Comparison of ENCODE assay signal across 8 cellular contexts in genomic region chr19:37507167-37507464, GRCh38. TPM values are rescaled to one million over a fixed set of nuclear protein-coding genes. Genes with fewer than 3 reads are reported as not detected.
DNase-seq lines count a peak whose midpoint lies in the region; ATAC-seq, FAIRE-seq and TF ChIP-seq lines count a peak whose summit lies in the region.

No MANE protein-coding gene starts in this region.

- H3K27ac Mint-ChIP-seq in endodermal cell = no peak overlapping the region
- no peak overlapping the region for H3K27ac Mint-ChIP-seq in naive thymus-derived CD4-positive, alpha-beta T cell

- no peaks in the 10 kb centered on the region for H3K27me3 Mint-ChIP-seq in endodermal cell (ENCODE audit: insufficient read depth)
- peaks cover 0 to 5% (median 0%) of the 10 kb centered on the region in 5 donors for H3K27me3 Mint-ChIP-seq in naive thymus-derived CD4-positive, alpha-beta T cell

- H3K36me3 ChIP-seq in liver (ENCODE audit: control insufficient read depth in 4 of 4, insufficient read depth in 3 of 4, low read depth in 1 of 4, low read length in 3 of 4) (no peaks in the 10 kb centered on the region), HepG2 (replicated peaks in 1 of 2; ENCODE audit: control insufficient read depth in 1 of 2, insufficient read depth in 2 of 2, low read length in 2 of 2) (no peaks in the 10 kb centered on the region), endodermal cell (ENCODE audit: control insufficient read depth, insufficient read depth, low read length) (peaks cover 27% of the 10 kb centered on the region)
- H3K36me3 ChIP-seq in naive thymus-derived CD4-positive, alpha-beta T cell (ENCODE audit: control insufficient read depth in 2 of 3, insufficient read depth in 3 of 3, low read length in 3 of 3) = peaks cover 0 to 19% (median 5%) of the 10 kb centered on the region in 3 experiments

- intact Hi-C loops in HepG2 (cut with micrococcal nuclease; ENCODE audit: unreplicated experiment) = no loop called here
- intact Hi-C loops in naive thymus-derived CD4-positive, alpha-beta T cell (cut with micrococcal nuclease) = loop anchor here (2.0 to 10.0 kb wide), 8 partner anchors 38 to 1132 kb away; partner anchors contain the start of genes ZFP14 (in 1 of the 2), ZNF382 (in 1 of the 2), ZNF383 (in 1 of the 2) and ZNF420 (in 1 of the 2)

- TF ChIP-seq EP300 in HepG2 (IDR thresholded peaks at IDR 0.05; ENCODE audit: low read depth in 2 of 2, low read length in 2 of 2) = no peak
- no peak for TF ChIP-seq EP300 in HepG2 (CRISPR knock-in tag; IDR thresholded peaks at IDR 0.05; ENCODE audit: borderline replicate concordance)

- H3K9ac ChIP-seq in liver (ENCODE audit: low read depth in 1 of 2, low read length in 2 of 2) (peak overlapping the region in 1 of 2 donors; percentile 17), HepG2 (ENCODE audit: insufficient read depth, low read depth, low read length) (no peak overlapping the region), endodermal cell (ENCODE audit: extremely low read depth, low read length, poor library complexity, severe bottlenecking) (peak overlapping the region; percentile 97)

- H3K4me2 ChIP-seq in HepG2 (ENCODE audit: low read depth, low read length) = no peak overlapping the region; the same call in 1 of the 2 replicates

- H3K4me3 ChIP-seq in liver (ENCODE audit: low read depth in 1 of 3, low read length in 3 of 3) (peak overlapping the region; percentile 50 to 67 (median 60)), HepG2 (replicated peaks in 1 of 3; ENCODE audit: insufficient read depth in 1 of 3, low read depth in 2 of 3, low read length in 3 of 3) (no peak overlapping the region), endodermal cell (ENCODE audit: low read length) (peak overlapping the region; percentile 98)
- H3K4me3 ChIP-seq in naive thymus-derived CD4-positive, alpha-beta T cell (ENCODE audit: low read length) = peak overlapping the region; percentile 83

- H3K36me3 Mint-ChIP-seq in endodermal cell (ENCODE audit: low read depth) = peaks cover 26% of the 10 kb centered on the region
- peaks cover 7 to 50% (median 37%) of the 10 kb centered on the region in 5 donors for H3K36me3 Mint-ChIP-seq in naive thymus-derived CD4-positive, alpha-beta T cell

- in situ Hi-C loops in HepG2 (cut with HindIII; ENCODE audit: extremely low pct_ligation_motif_present, low pct_unique_long_range_greater_than_20kb) = no loop called here

- H3K4me1 ChIP-seq in liver (ENCODE audit: control insufficient read depth in 4 of 4, insufficient read depth in 4 of 4, low read length in 3 of 4) (no peaks in the 10 kb centered on the region), HepG2 (ENCODE audit: insufficient read depth, low read length) (no peaks in the 10 kb centered on the region), endodermal cell (ENCODE audit: control insufficient read depth, insufficient read depth, low read length) (peaks cover 14% of the 10 kb centered on the region)
- H3K4me1 ChIP-seq in naive thymus-derived CD4-positive, alpha-beta T cell (ENCODE audit: control insufficient read depth in 2 of 2, insufficient read depth in 2 of 2, low read length in 2 of 2) = peaks cover 0 to 14% of the 10 kb centered on the region in 2 donors

- no peak for ATAC-seq in HepG2
- ATAC-seq in naive thymus-derived CD4-positive, alpha-beta T cell = no peak

- H3K79me2 ChIP-seq in HepG2 (ENCODE audit: insufficient read depth, low read length) = no peaks in the 10 kb centered on the region

- H3K9me3 ChIP-seq in liver (ENCODE audit: control insufficient read depth in 4 of 4, low read length in 3 of 4) (peaks cover 19 to 36% (median 25%) of the 10 kb centered on the region in 4 donors), HepG2 (ENCODE audit: low read length) (peaks cover 84% of the 10 kb centered on the region), endodermal cell (ENCODE audit: control insufficient read depth, low read length) (peaks cover 38% of the 10 kb centered on the region)
- H3K9me3 ChIP-seq in naive thymus-derived CD4-positive, alpha-beta T cell (ENCODE audit: control insufficient read depth in 2 of 3, low read length in 3 of 3) = peaks cover 0 to 43% (median 0%) of the 10 kb centered on the region in 3 experiments

- H3K9me3 Mint-ChIP-seq in endodermal cell = peaks cover 15% of the 10 kb centered on the region
- peaks cover 3 to 56% (median 28%) of the 10 kb centered on the region in 11 donors for H3K9me3 Mint-ChIP-seq in naive thymus-derived CD4-positive, alpha-beta T cell

- WGBS in liver = 2% methylated on average over 9 of the region's 9 CpGs
- 80% methylated on average over 9 of the region's 9 CpGs for WGBS in HepG2 (ENCODE audit: low lambda C conversion rate)
- WGBS in endodermal cell (ENCODE audit: insufficient coverage in 1 of 2, insufficient read length in 1 of 2), 2 experiments = 4 to 15% methylated on average over 4 to 9 of the region's 9 CpGs

- TF ChIP-seq RAD21 in liver (IDR thresholded peaks at IDR 0.05) = no peak
- no peak for TF ChIP-seq RAD21 in HepG2 (CRISPR knock-in tag; IDR thresholded peaks at IDR 0.05)

- BruUV-seq in HepG2 (replicated peaks; lab: Mats Ljungman, UMichigan) = no TSS peak

- FAIRE-seq in HepG2 (lab: Jason Lieb, UNC) = no peak

- peaks cover 6% of the 10 kb centered on the region for H3K4me1 Mint-ChIP-seq in endodermal cell
- H3K4me1 Mint-ChIP-seq in naive thymus-derived CD4-positive, alpha-beta T cell = peaks cover 0 to 2% (median 0%) of the 10 kb centered on the region in 7 donors

- no peak overlapping the region for H2AFZ ChIP-seq in HepG2 (ENCODE audit: low read length)

- POLR2A ChIA-PET in HepG2 (lab: Yijun Ruan, JAX) = interaction anchor here (1.4 kb wide), 1 partner anchor 40 kb away, joined by 3 read pairs; the partner anchor contains the start of gene ZNF569
- POLR2A ChIA-PET in naive thymus-derived CD4-positive, alpha-beta T cell (lab: Charles Lee) = interaction anchor here (0.9 to 2.8 kb wide), 8 partner anchors 39 to 934 kb away, joined by 3 to 49 read pairs (median 6); partner anchors contain the start of genes ZNF527, ZNF540, ZNF569 and ZNF570

- CTCF ChIA-PET in HepG2 (lab: Yijun Ruan, JAX; ENCODE audit: low intra/inter-chr PET ratio, low total read pairs) = no interaction called here
- CTCF ChIA-PET in naive thymus-derived CD4-positive, alpha-beta T cell (lab: Charles Lee) = no interaction called here

- TF ChIP-seq CTCF in liver (IDR thresholded peaks at IDR 0.05; ENCODE audit: low read depth, low read length, missing input control) (no peak), HepG2 (CRISPR knock-in tag; IDR thresholded peaks at IDR 0.05) (no peak), endodermal cell (conservative IDR thresholded peaks at IDR 0.05) (no peak)

- TF ChIP-seq POLR2A in HepG2 (IDR thresholded peaks at IDR 0.05; ENCODE audit: insufficient read depth in 1 of 2, low read depth in 2 of 2, low read length in 2 of 2) = no peak

- H3K27ac ChIP-seq in liver (ENCODE audit: low read depth in 1 of 2, low read length in 2 of 2) = no peak overlapping the region
- H3K27ac ChIP-seq in HepG2 (ENCODE audit: extremely low read length, insufficient read depth, low read length) = no peak overlapping the region
- no peak overlapping the region for H3K27ac ChIP-seq in endodermal cell (ENCODE audit: low read depth, low read length)
- peak overlapping the region; percentile 90 for H3K27ac ChIP-seq in naive thymus-derived CD4-positive, alpha-beta T cell (ENCODE audit: low read depth, low read length)

- H3K27me3 ChIP-seq in liver (ENCODE audit: control insufficient read depth in 4 of 4, insufficient read depth in 4 of 4, low read length in 3 of 4) = no peaks in the 10 kb centered on the region
- no peaks in the 10 kb centered on the region for H3K27me3 ChIP-seq in HepG2 (ENCODE audit: control insufficient read depth in 1 of 2, insufficient read depth in 2 of 2, low read length in 2 of 2)
- no peaks in the 10 kb centered on the region for H3K27me3 ChIP-seq in endodermal cell (ENCODE audit: control insufficient read depth, insufficient read depth, low read length, poor library complexity, severe bottlenecking)
- no peaks in the 10 kb centered on the region for H3K27me3 ChIP-seq in naive thymus-derived CD4-positive, alpha-beta T cell (ENCODE audit: control insufficient read depth in 2 of 2, insufficient read depth in 2 of 2, low read length in 2 of 2)

- no peak overlapping the region for H3K4me3 Mint-ChIP-seq in endodermal cell
- H3K4me3 Mint-ChIP-seq in naive thymus-derived CD4-positive, alpha-beta T cell = no peak overlapping the region

- DNase-seq in HepG2 (ENCODE audit: low spot score) (no peak), endodermal cell (no peak), germinal center (ENCODE audit: low spot score) (no peak), NCI-H2196 treated with DMSO at 0.1 percent for 48 hours (lab: John Stamatoyannopoulos, UW; ENCODE audit: unreplicated experiment) (no peak), ureter (ENCODE audit: low spot score) (no peak)
- DNase-seq in naive thymus-derived CD4-positive, alpha-beta T cell = no peak
- DNase-seq in stimulated activated CD4-positive, alpha-beta T cell treated with anti-CD3 and anti-CD28 coated beads, Interleukin-4, amount 100 ng/mL, for 1 hour = no peak

- H4K20me1 ChIP-seq in HepG2 (ENCODE audit: insufficient read depth, low read length) = no peaks in the 10 kb centered on the region

RNA-seq across cellular contexts. Expression of gene ZNF793, which starts 0.4 kb away (rescaled TPM):
- total RNA-seq in liver (under 1 TPM; 0.84 to 0.93 TPM), HepG2 (2016; rRNA removed; fragmentation: Illumina TruSeq; extraction: Trizol) (0.20 and 0.35 TPM in 2 replicates), endodermal cell (10 to 100 TPM; 18.4 to 18.6 TPM), ureter (19.7 TPM)
- polyA plus RNA-seq in liver (under 1 TPM; 0.15 to 0.18 TPM), HepG2 (2011; rRNA removed) (0.13 and 0.14 TPM in 2 replicates)
- total RNA-seq in HepG2 (2016; cell fraction: cytosol; rRNA removed; fragmentation: Illumina TruSeq; extraction: Trizol; ENCODE audit: low read depth) = not detected in 2 replicates
- total RNA-seq in HepG2 (2016; cell fraction: insoluble cytoplasmic fraction; rRNA removed; fragmentation: Illumina TruSeq; extraction: Trizol) = 0.19 and 0.24 TPM in 2 replicates
- 0.24 TPM in 1 of 2 replicates, not detected in the other for total RNA-seq in HepG2 (2016; cell fraction: membrane; rRNA removed; fragmentation: Illumina TruSeq; extraction: Trizol)
- 0.34 and 0.38 TPM in 2 replicates for total RNA-seq in HepG2 (2016; cell fraction: nucleus; rRNA removed; fragmentation: Illumina TruSeq; extraction: Trizol)
- 0.04 and 0.05 TPM in 2 replicates for polyA plus RNA-seq in HepG2 (2011; cell fraction: cytosol; rRNA removed)
- polyA plus RNA-seq in HepG2 (2011; cell fraction: nucleus; rRNA removed) = 0.18 and 0.35 TPM in 2 replicates
- polyA plus RNA-seq in HepG2 (2012) = 0.07 and 0.08 TPM in 2 replicates
- polyA plus RNA-seq in HepG2 (2016; cell fraction: cytosol; fragmentation: Illumina TruSeq; extraction: Trizol; ENCODE audit: low read depth) = not detected in 2 replicates
- polyA plus RNA-seq in HepG2 (2016; cell fraction: insoluble cytoplasmic fraction; fragmentation: Illumina TruSeq; extraction: Trizol; ENCODE audit: low read depth) = 0.17 and 0.32 TPM in 2 replicates
- 0.03 TPM in 1 of 2 replicates, not detected in the other for polyA plus RNA-seq in HepG2 (2016; cell fraction: membrane; fragmentation: Illumina TruSeq; extraction: Trizol; ENCODE audit: low read depth)
- 0.21 and 1.00 TPM in 2 replicates for polyA plus RNA-seq in HepG2 (2016; cell fraction: nucleus; fragmentation: Illumina TruSeq; extraction: Trizol; ENCODE audit: insufficient read depth, low read depth)
- polyA minus RNA-seq in HepG2 (2011; rRNA and poly(A)+ RNA removed; ENCODE audit: low replicate concordance) = 0.16 TPM in 1 of 2 replicates, not detected in the other
- polyA minus RNA-seq in HepG2 (2011; cell fraction: cytosol; rRNA and poly(A)+ RNA removed) = not detected in 2 replicates
- polyA minus RNA-seq in HepG2 (2011; cell fraction: nucleus; rRNA and poly(A)+ RNA removed) = 0.37 and 1.0 TPM in 2 replicates
- polyA plus RNA-seq in endodermal cell (2013, experiment 1 of 2) = 9.0 TPM
- 8.1 TPM for polyA plus RNA-seq in endodermal cell (2013, experiment 2 of 2)
- total RNA-seq in naive thymus-derived CD4-positive, alpha-beta T cell = 10 to 100 TPM in 1 of 5 experiments, 1 to 10 TPM in 4; 1.1 to 11.7 (median 6.0) TPM
- polyA plus RNA-seq in naive thymus-derived CD4-positive, alpha-beta T cell = 1 to 10 TPM; 3.3 to 4.0 TPM

RNA-seq across cellular contexts. Expression of gene ZNF570, which starts 38.0 kb away (rescaled TPM):
- total RNA-seq in liver (1 to 10 TPM; 2.2 to 2.3 TPM), HepG2 (2016; rRNA removed; fragmentation: Illumina TruSeq; extraction: Trizol) (4.4 and 6.0 TPM in 2 replicates), endodermal cell (1 to 10 TPM; 5.5 to 7.9 TPM), ureter (6.9 TPM)
- polyA plus RNA-seq in liver (under 1 TPM; 0.96 to 0.97 TPM), HepG2 (2011; rRNA removed) (1.0 and 1.4 TPM in 2 replicates)
- total RNA-seq in HepG2 (2016; cell fraction: cytosol; rRNA removed; fragmentation: Illumina TruSeq; extraction: Trizol; ENCODE audit: low read depth) = 0.88 and 0.91 TPM in 2 replicates
- 3.9 and 4.9 TPM in 2 replicates for total RNA-seq in HepG2 (2016; cell fraction: insoluble cytoplasmic fraction; rRNA removed; fragmentation: Illumina TruSeq; extraction: Trizol)
- total RNA-seq in HepG2 (2016; cell fraction: membrane; rRNA removed; fragmentation: Illumina TruSeq; extraction: Trizol) = 2.0 TPM in 2 replicates
- total RNA-seq in HepG2 (2016; cell fraction: nucleus; rRNA removed; fragmentation: Illumina TruSeq; extraction: Trizol) = 4.0 and 4.2 TPM in 2 replicates
- 0.40 and 0.65 TPM in 2 replicates for polyA plus RNA-seq in HepG2 (2011; cell fraction: cytosol; rRNA removed)
- polyA plus RNA-seq in HepG2 (2011; cell fraction: nucleus; rRNA removed) = 1.1 and 1.6 TPM in 2 replicates
- polyA plus RNA-seq in HepG2 (2012) = 1.1 and 2.4 TPM in 2 replicates
- 0.24 and 0.25 TPM in 2 replicates for polyA plus RNA-seq in HepG2 (2016; cell fraction: cytosol; fragmentation: Illumina TruSeq; extraction: Trizol; ENCODE audit: low read depth)
- polyA plus RNA-seq in HepG2 (2016; cell fraction: insoluble cytoplasmic fraction; fragmentation: Illumina TruSeq; extraction: Trizol; ENCODE audit: low read depth) = 2.4 and 2.5 TPM in 2 replicates
- 0.48 and 0.62 TPM in 2 replicates for polyA plus RNA-seq in HepG2 (2016; cell fraction: membrane; fragmentation: Illumina TruSeq; extraction: Trizol; ENCODE audit: low read depth)
- polyA plus RNA-seq in HepG2 (2016; cell fraction: nucleus; fragmentation: Illumina TruSeq; extraction: Trizol; ENCODE audit: insufficient read depth, low read depth) = 2.8 and 3.2 TPM in 2 replicates
- polyA minus RNA-seq in HepG2 (2011; rRNA and poly(A)+ RNA removed; ENCODE audit: low replicate concordance) = 1.6 TPM in 1 of 2 replicates, not detected in the other
- polyA minus RNA-seq in HepG2 (2011; cell fraction: cytosol; rRNA and poly(A)+ RNA removed) = 0.62 and 3.3 TPM in 2 replicates
- polyA minus RNA-seq in HepG2 (2011; cell fraction: nucleus; rRNA and poly(A)+ RNA removed) = 5.0 and 8.3 TPM in 2 replicates
- polyA plus RNA-seq in endodermal cell (2013, experiment 1 of 2) = 7.2 TPM
- polyA plus RNA-seq in endodermal cell (2013, experiment 2 of 2) = 6.5 TPM
- 10 to 100 TPM in 2 of 5 experiments, 1 to 10 TPM in 3; 5.1 to 10.9 (median 9.1) TPM for total RNA-seq in naive thymus-derived CD4-positive, alpha-beta T cell
- polyA plus RNA-seq in naive thymus-derived CD4-positive, alpha-beta T cell = 1 to 10 TPM; 4.1 to 4.6 TPM

RNA-seq across cellular contexts. Expression of gene ZNF569, which starts 39.9 kb away (rescaled TPM):
- total RNA-seq in liver = 1 to 10 TPM; 1.5 to 6.2 TPM
- 1 to 10 TPM in 1 of 2 donors, under 1 TPM in 1; 0.90 to 1.2 TPM for polyA plus RNA-seq in liver
- total RNA-seq in HepG2 (2016; rRNA removed; fragmentation: Illumina TruSeq; extraction: Trizol) = 5.7 and 7.0 TPM in 2 replicates
- total RNA-seq in HepG2 (2016; cell fraction: cytosol; rRNA removed; fragmentation: Illumina TruSeq; extraction: Trizol; ENCODE audit: low read depth) = 1.6 and 2.0 TPM in 2 replicates
- total RNA-seq in HepG2 (2016; cell fraction: insoluble cytoplasmic fraction; rRNA removed; fragmentation: Illumina TruSeq; extraction: Trizol) = 5.8 and 5.9 TPM in 2 replicates
- 3.0 and 3.6 TPM in 2 replicates for total RNA-seq in HepG2 (2016; cell fraction: membrane; rRNA removed; fragmentation: Illumina TruSeq; extraction: Trizol)
- 6.3 and 6.8 TPM in 2 replicates for total RNA-seq in HepG2 (2016; cell fraction: nucleus; rRNA removed; fragmentation: Illumina TruSeq; extraction: Trizol)
- 1.2 and 1.4 TPM in 2 replicates for polyA plus RNA-seq in HepG2 (2011; rRNA removed)
- 0.97 and 1.4 TPM in 2 replicates for polyA plus RNA-seq in HepG2 (2011; cell fraction: cytosol; rRNA removed)
- polyA plus RNA-seq in HepG2 (2011; cell fraction: nucleus; rRNA removed) = 1.1 and 1.7 TPM in 2 replicates
- 1.8 and 3.3 TPM in 2 replicates for polyA plus RNA-seq in HepG2 (2012)
- polyA plus RNA-seq in HepG2 (2016; cell fraction: cytosol; fragmentation: Illumina TruSeq; extraction: Trizol; ENCODE audit: low read depth) = 0.80 and 0.86 TPM in 2 replicates
- 5.5 and 6.1 TPM in 2 replicates for polyA plus RNA-seq in HepG2 (2016; cell fraction: insoluble cytoplasmic fraction; fragmentation: Illumina TruSeq; extraction: Trizol; ENCODE audit: low read depth)
- polyA plus RNA-seq in HepG2 (2016; cell fraction: membrane; fragmentation: Illumina TruSeq; extraction: Trizol; ENCODE audit: low read depth) = 1.2 and 1.3 TPM in 2 replicates
- 4.8 and 5.9 TPM in 2 replicates for polyA plus RNA-seq in HepG2 (2016; cell fraction: nucleus; fragmentation: Illumina TruSeq; extraction: Trizol; ENCODE audit: insufficient read depth, low read depth)
- polyA minus RNA-seq in HepG2 (2011; rRNA and poly(A)+ RNA removed; ENCODE audit: low replicate concordance) = 2.4 TPM in 1 of 2 replicates, not detected in the other
- 2.5 and 3.6 TPM in 2 replicates for polyA minus RNA-seq in HepG2 (2011; cell fraction: cytosol; rRNA and poly(A)+ RNA removed)
- 7.7 and 8.1 TPM in 2 replicates for polyA minus RNA-seq in HepG2 (2011; cell fraction: nucleus; rRNA and poly(A)+ RNA removed)
- 10 to 100 TPM; 11.3 to 13.7 TPM for total RNA-seq in endodermal cell
- 12.1 TPM for polyA plus RNA-seq in endodermal cell (2013, experiment 1 of 2)
- polyA plus RNA-seq in endodermal cell (2013, experiment 2 of 2) = 13.1 TPM
- total RNA-seq in naive thymus-derived CD4-positive, alpha-beta T cell = 10 to 100 TPM in 2 of 5 experiments, 1 to 10 TPM in 3; 4.1 to 16.4 (median 8.5) TPM
- polyA plus RNA-seq in naive thymus-derived CD4-positive, alpha-beta T cell = 1 to 10 TPM; 5.0 to 5.9 TPM
- total RNA-seq in ureter = 6.3 TPM

Comparison
In these comparisons a context has a peak if more than half of its experiments do, and no peak if none do; other contexts are left out.
1. H3K4me3 ChIP-seq: peak in liver (3 of 3), endodermal cell (single experiment) and naive thymus-derived CD4-positive, alpha-beta T cell (single experiment); none in HepG2 (0 of 3).